In genomic region chr16:24845726-24846547, GRCh38 we compare ENCODE assay signal across 1 cellular context.
TF ChIP-seq lines count a peak whose summit lies in the region.

Gene SLC5A11 (plus strand): TSS chr16:24845963. CDS start chr16:24858644, 12,681 bp downstream.

TF ChIP-seq in HepG2, 621 proteins besides CTCF, POLR2A, EP300 and RAD21 (continued from another document and continues in another):
- TF ChIP-seq TERF1 (CRISPR knock-in tag; IDR thresholded peaks at IDR 0.05): no peak
- TF ChIP-seq ZNF280B (CRISPR knock-in tag; IDR thresholded peaks at IDR 0.05; ENCODE audit: borderline replicate concordance): no peak
- no peak for TF ChIP-seq ZNF800 (CRISPR knock-in tag; IDR thresholded peaks at IDR 0.05)
- no peak for TF ChIP-seq ZNF432 (CRISPR knock-in tag; IDR thresholded peaks at IDR 0.05; ENCODE audit: borderline replicate concordance)
- no peak for TF ChIP-seq SCMH1 (CRISPR knock-in tag; IDR thresholded peaks at IDR 0.05; ENCODE audit: borderline replicate concordance)
- no peak for TF ChIP-seq ZBTB44 (CRISPR knock-in tag; IDR thresholded peaks at IDR 0.05)
- TF ChIP-seq ZNF253 (CRISPR knock-in tag; IDR thresholded peaks at IDR 0.05; ENCODE audit: borderline replicate concordance): no peak
- no peak for TF ChIP-seq SRF (IDR thresholded peaks at IDR 0.05; ENCODE audit: low read depth, low read length)
- no peak for TF ChIP-seq NR2F1 (CRISPR knock-in tag; IDR thresholded peaks at IDR 0.05)
- TF ChIP-seq TSC22D2 (CRISPR knock-in tag; IDR thresholded peaks at IDR 0.05; ENCODE audit: borderline replicate concordance): no peak
- no peak for TF ChIP-seq ARID2 (CRISPR knock-in tag; IDR thresholded peaks at IDR 0.05; ENCODE audit: borderline replicate concordance)
- TF ChIP-seq JARID2 (CRISPR knock-in tag; IDR thresholded peaks at IDR 0.05; ENCODE audit: insufficient replicate concordance): no peak
- TF ChIP-seq ZNF33B (CRISPR knock-in tag; IDR thresholded peaks at IDR 0.05): no peak
- TF ChIP-seq SAP130 (CRISPR knock-in tag; IDR thresholded peaks at IDR 0.05; ENCODE audit: low read depth): peak; percentile 31; the same call in 1 of the 2 replicates
- TF ChIP-seq SP5 (CRISPR knock-in tag; IDR thresholded peaks at IDR 0.05; ENCODE audit: borderline replicate concordance, low read depth): peak; percentile 53
- no peak for TF ChIP-seq ZNF460 (CRISPR knock-in tag; IDR thresholded peaks at IDR 0.05; ENCODE audit: borderline replicate concordance)
- TF ChIP-seq HOXA3 (CRISPR knock-in tag; IDR thresholded peaks at IDR 0.05): peak; percentile 67
- no peak for TF ChIP-seq NAIF1 (CRISPR knock-in tag; IDR thresholded peaks at IDR 0.05; ENCODE audit: borderline replicate concordance)
- no peak for TF ChIP-seq HMGA1 (CRISPR knock-in tag; conservative IDR thresholded peaks at IDR 0.05)
- TF ChIP-seq TRIM24 (CRISPR knock-in tag; IDR thresholded peaks at IDR 0.05): no peak
- TF ChIP-seq NR3C1 (CRISPR knock-in tag; IDR thresholded peaks at IDR 0.05): no peak
- TF ChIP-seq AKNA (CRISPR knock-in tag; IDR thresholded peaks at IDR 0.05; ENCODE audit: borderline replicate concordance): no peak
- no peak for TF ChIP-seq CAMTA2 (CRISPR knock-in tag; IDR thresholded peaks at IDR 0.05; ENCODE audit: borderline replicate concordance)
- TF ChIP-seq TMF1 (CRISPR knock-in tag; IDR thresholded peaks at IDR 0.05; ENCODE audit: low read depth): no peak
- TF ChIP-seq ZFX (CRISPR knock-in tag; IDR thresholded peaks at IDR 0.05; ENCODE audit: low read depth): peak; percentile 56; the same call in 1 of the 2 replicates
- TF ChIP-seq ZNF740 (CRISPR knock-in tag; IDR thresholded peaks at IDR 0.05): no peak
- no peak for TF ChIP-seq KDM4B (CRISPR knock-in tag; IDR thresholded peaks at IDR 0.05)
- TF ChIP-seq MXI1 (IDR thresholded peaks at IDR 0.05; ENCODE audit: borderline replicate concordance, low read depth, low read length): no peak
- TF ChIP-seq ZNF101 (CRISPR knock-in tag; IDR thresholded peaks at IDR 0.05; ENCODE audit: borderline replicate concordance, low read depth): no peak
- TF ChIP-seq EEA1 (CRISPR knock-in tag; IDR thresholded peaks at IDR 0.05; ENCODE audit: borderline replicate concordance): peak; percentile 81; the same call in 1 of the 2 replicates
- TF ChIP-seq TBX2 (CRISPR knock-in tag; IDR thresholded peaks at IDR 0.05; ENCODE audit: borderline replicate concordance): peak; percentile 79
- TF ChIP-seq ZMYM3 (CRISPR knock-in tag; IDR thresholded peaks at IDR 0.05): peak; percentile 69
- no peak for TF ChIP-seq ATF4 (CRISPR knock-in tag; IDR thresholded peaks at IDR 0.05)
- no peak for TF ChIP-seq JUN (CRISPR knock-in tag; IDR thresholded peaks at IDR 0.05)
- no peak for TF ChIP-seq TOPORS (CRISPR knock-in tag; IDR thresholded peaks at IDR 0.05)
- TF ChIP-seq ZNF572 (CRISPR knock-in tag; IDR thresholded peaks at IDR 0.05): peak; percentile 85
- no peak for TF ChIP-seq ZNF691 (CRISPR knock-in tag; IDR thresholded peaks at IDR 0.05; ENCODE audit: borderline replicate concordance, low read depth)
- no peak for TF ChIP-seq ZNF891 (CRISPR knock-in tag; IDR thresholded peaks at IDR 0.05)
- TF ChIP-seq ZBTB20 (CRISPR knock-in tag; IDR thresholded peaks at IDR 0.05; ENCODE audit: borderline replicate concordance, low read depth): no peak; the same call in 1 of the 2 replicates
- no peak for TF ChIP-seq TIGD3 (CRISPR knock-in tag; IDR thresholded peaks at IDR 0.05; ENCODE audit: borderline replicate concordance)
- TF ChIP-seq HIC2 (CRISPR knock-in tag; IDR thresholded peaks at IDR 0.05; ENCODE audit: low read depth): peak; percentile 77; the same call in 1 of the 2 replicates
- peak; percentile 67; the same call in 1 of the 2 replicates for TF ChIP-seq BORCS8-MEF2B (CRISPR knock-in tag; IDR thresholded peaks at IDR 0.05)
- no peak for TF ChIP-seq ZNF234 (CRISPR knock-in tag; conservative IDR thresholded peaks at IDR 0.05)
- TF ChIP-seq BCLAF1 (IDR thresholded peaks at IDR 0.05): no peak
